ENCODE assay signal across 1 cellular context in genomic region chr6:167906899-167907298, GRCh38.
TF ChIP-seq lines count a peak whose summit lies in the region.

No MANE protein-coding gene starts in this region.

TF ChIP-seq in GM23338, 12 proteins besides CTCF, POLR2A, EP300 and RAD21 (continued from another document):
- TF ChIP-seq REST (IDR thresholded peaks at IDR 0.05; ENCODE audit: unreplicated experiment) (peak; percentile 66), ZNF114 (CRISPR knock-in tag; IDR thresholded peaks at IDR 0.05) (no peak)
